In the genomic region with DNA sequence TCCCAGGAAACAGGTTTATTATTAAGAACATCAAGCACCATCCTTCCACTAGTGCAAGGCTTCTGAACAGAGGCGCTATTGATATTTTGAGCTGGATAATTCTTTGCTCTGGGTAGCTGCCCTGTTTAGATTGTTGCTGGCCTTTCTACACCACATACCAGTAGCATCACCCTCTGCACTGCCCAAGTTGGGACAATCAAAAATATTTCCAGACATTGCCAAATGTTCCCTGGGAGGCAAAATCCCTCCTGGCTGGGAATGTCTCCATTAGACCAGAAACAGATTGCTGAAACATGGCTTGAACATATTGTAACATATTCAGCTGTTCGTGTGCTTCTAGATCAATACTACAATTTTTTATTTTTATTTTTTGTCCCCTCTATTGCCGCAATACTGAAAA, we compare ENCODE assay signal across 28 cellular contexts.
"Had no signal": no experiment of that assay in that cellular context is flagged by ENCODE, and none has a peak within 500 bp of the region (broad histone marks: within the 10 kb centered on the region; RNA-seq: fewer than 3 reads in every experiment).

No MANE protein-coding gene starts in this region.

- H3K27me3 ChIP-seq: neural progenitor cell, neutrophil, right atrium auricular region, right lobe of liver, stomach, testis, thyroid gland, upper lobe of right lung had no signal

- H3K36me3 Mint-ChIP-seq: naive thymus-derived CD8-positive, alpha-beta T cell; neural progenitor cell; stimulated activated naive B cell treated with anti-CD40 and anti-IgM and Interleukin-4, amounts not matched to agents 10 μg/mL and 1 μg/mL and 100 μg/mL, for 72 hours had no signal

- H3K79me2 ChIP-seq: parathyroid adenoma had no signal

- H3K9me3 ChIP-seq: lower lobe of right lung, neutrophil, right lobe of liver, stomach, testis, thyroid gland, upper lobe of right lung had no signal

- H3K9me3 Mint-ChIP-seq: naive thymus-derived CD8-positive, alpha-beta T cell; nephron; stimulated activated naive B cell treated with anti-CD40 and anti-IgM and Interleukin-4, amounts not matched to agents 10 μg/mL and 1 μg/mL and 100 μg/mL, for 72 hours had no signal

- ATAC-seq: left cardiac atrium; left lobe of liver; lower lobe of right lung; naive thymus-derived CD8-positive, alpha-beta T cell; right lobe of liver; stimulated activated naive B cell treated with anti-CD40 and anti-IgM and Interleukin-4, amounts not matched to agents 10 μg/mL and 1 μg/mL and 100 μg/mL, for 72 hours; stimulated activated naive CD8-positive, alpha-beta T cell treated with anti-CD3 and anti-CD28 coated beads, Interleukin-15, Interleukin-2, amounts not matched to agents 100 U/mL and 50 U/mL, for 24 hours; upper lobe of right lung had no signal

- H3K27me3 Mint-ChIP-seq: progenitor cell of endocrine pancreas had no signal

- H3K4me2 ChIP-seq: neural progenitor cell had no signal

- H3K36me3 ChIP-seq: lower lobe of right lung, neural progenitor cell, neutrophil, right atrium auricular region, right lobe of liver, stomach, thyroid gland, upper lobe of right lung had no signal

- H3K4me1 Mint-ChIP-seq: naive thymus-derived CD8-positive, alpha-beta T cell had no signal

- DNase-seq: hippocampal formation; kidney glomerular epithelial cell; left cardiac atrium; lower lobe of right lung; mammary epithelial cell; mesenchymal stem cell; naive thymus-derived CD8-positive, alpha-beta T cell; occipital lobe; right lobe of liver; stimulated activated CD4-positive, alpha-beta T cell treated with anti-CD3 and anti-CD28 coated beads, Interleukin-12 subunit alpha, Interleukin-12 subunit beta, amount 100 ng/mL, for 4 hours; stimulated activated CD4-positive, alpha-beta T cell treated with anti-CD3 and anti-CD28 coated beads, Interleukin-15, amount 100 ng/mL, for 24 hours; stimulated activated CD4-positive, alpha-beta T cell treated with anti-CD3 and anti-CD28 coated beads, Interleukin-2, amount 100 ng/mL, for 24 hours; stimulated activated CD4-positive, alpha-beta T cell treated with anti-CD3 and anti-CD28 coated beads, Interleukin-4, amount 100 ng/mL, for 1 hour; stimulated activated naive B cell treated with anti-CD40 and anti-IgM and Interleukin-4, amounts not matched to agents 10 μg/mL and 1 μg/mL and 100 μg/mL, for 72 hours; stimulated activated naive CD8-positive, alpha-beta T cell treated with anti-CD3 and anti-CD28 coated beads, Interleukin-15, Interleukin-2, amounts not matched to agents 100 U/mL and 50 U/mL, for 24 hours; stomach; testis; thyroid gland; trophoblast cell; upper lobe of right lung had no signal

- H3K4me1 ChIP-seq: neural progenitor cell, parathyroid adenoma, upper lobe of right lung had no signal

- H3K4me3 ChIP-seq: lower lobe of right lung, neural progenitor cell, right atrium auricular region, right lobe of liver, skin epidermis, stomach, testis, thyroid gland, upper lobe of right lung had no signal

- H3K4me3 Mint-ChIP-seq: naive thymus-derived CD8-positive, alpha-beta T cell; nephron; neural progenitor cell; stimulated activated naive B cell treated with anti-CD40 and anti-IgM and Interleukin-4, amounts not matched to agents 10 μg/mL and 1 μg/mL and 100 μg/mL, for 72 hours had no signal

- H3K27ac Mint-ChIP-seq: naive thymus-derived CD8-positive, alpha-beta T cell; neural progenitor cell; progenitor cell of endocrine pancreas; stimulated activated naive B cell treated with anti-CD40 and anti-IgM and Interleukin-4, amounts not matched to agents 10 μg/mL and 1 μg/mL and 100 μg/mL, for 72 hours had no signal

- H3K9ac ChIP-seq: neural progenitor cell, parathyroid adenoma had no signal

- H2AFZ ChIP-seq: neural progenitor cell, parathyroid adenoma had no signal

- H3K27ac ChIP-seq: lower lobe of right lung, neural progenitor cell, neutrophil, parathyroid adenoma, right atrium auricular region, right lobe of liver, testis, thyroid gland, upper lobe of right lung had no signal
